ENCODE assay signal across 26 cellular contexts in the genomic region with DNA sequence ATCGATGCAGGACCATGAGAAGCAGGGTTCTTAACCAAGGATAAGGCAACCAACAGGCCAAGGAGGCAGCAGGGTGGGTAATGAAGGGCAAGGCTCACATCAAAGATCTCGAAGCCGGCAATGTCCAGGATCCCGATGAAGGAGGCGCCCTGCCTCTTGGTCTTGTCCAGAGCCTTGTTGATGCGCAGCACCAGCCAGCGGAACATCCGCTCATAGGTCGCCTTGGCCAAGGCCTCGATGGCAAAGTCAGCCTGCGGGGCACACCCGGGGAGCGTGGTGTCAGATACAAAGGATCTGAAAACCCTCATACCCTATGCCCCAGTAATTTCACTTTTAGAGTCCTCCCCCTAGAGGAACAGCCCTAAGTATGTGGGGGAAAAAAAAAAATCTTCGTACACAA.
A peak's percentile ranks its signal among the peaks of the same experiment; 100 is the strongest.
DNase-seq lines count a peak whose midpoint lies in the region; ATAC-seq, FAIRE-seq and TF ChIP-seq lines count a peak whose summit lies in the region.
"Had no signal": no experiment of that assay in that cellular context is flagged by ENCODE, and none has a peak within 500 bp of the region (broad histone marks: within the 10 kb centered on the region; RNA-seq: fewer than 3 reads in every experiment).

No MANE protein-coding gene starts in this region.

- H4K8ac ChIP-seq in trophoblast cell (ENCODE audit: low read depth, low read length) = no peak overlapping the region

- no peak overlapping the region for H3K14ac ChIP-seq in trophoblast cell (ENCODE audit: low read length)

- peaks cover 6% of the 10 kb centered on the region for H3K4me1 Mint-ChIP-seq in activated CD4-positive, alpha-beta T cell treated with anti-CD3 and anti-CD28 coated beads, Interleukin-2, amount 10 ng/mL, durations not matched to agents 24 days and 14 days
- H3K4me1 Mint-ChIP-seq: central memory CD8-positive, alpha-beta T cell had no signal

- POLR2A ChIA-PET in K562 (lab: Yijun Ruan, JAX) = interaction anchor here (1.5 kb wide), 1 partner anchor 10 kb away, joined by 3 read pairs; no protein-coding TSS in a partner anchor

- H3K4me1 ChIP-seq in K562 (replicated peaks in 1 of 2; ENCODE audit: control insufficient read depth in 2 of 2, insufficient read depth in 2 of 2, low read length in 2 of 2) (no peaks in the 10 kb centered on the region), trophoblast cell (ENCODE audit: control insufficient read depth in 1 of 2, insufficient read depth in 2 of 2, low read length in 2 of 2) (no peaks in the 10 kb centered on the region), osteoblast (ENCODE audit: insufficient read depth, low read length) (no peaks in the 10 kb centered on the region)
- H3K4me1 ChIP-seq: Peyer's patch had no signal

- H3K4me2 ChIP-seq in K562 (ENCODE audit: insufficient read depth, low read length) = no peak overlapping the region
- no peak overlapping the region for H3K4me2 ChIP-seq in trophoblast cell (ENCODE audit: low read length)
- no peak overlapping the region for H3K4me2 ChIP-seq in osteoblast (ENCODE audit: insufficient read depth, low read length)
- H3K4me2 ChIP-seq: SK-N-SH had no signal

- no peak overlapping the region for H2AFZ ChIP-seq in K562 (ENCODE audit: low read depth, low read length)
- no peak overlapping the region for H2AFZ ChIP-seq in trophoblast cell (ENCODE audit: insufficient read depth, low read length, poor library complexity)
- no peak overlapping the region for H2AFZ ChIP-seq in osteoblast (ENCODE audit: low read length)

- no peaks in the 10 kb centered on the region for H3K27me3 Mint-ChIP-seq in activated CD4-positive, alpha-beta T cell treated with anti-CD3 and anti-CD28 coated beads, Interleukin-2, amount 10 ng/mL, durations not matched to agents 24 days and 14 days
- H3K27me3 Mint-ChIP-seq: central memory CD8-positive, alpha-beta T cell; memory B cell had no signal

- peak; percentile 34; the same call in 1 of the 2 replicates for TF ChIP-seq POLR2A in GM12892 (IDR thresholded peaks at IDR 0.05; ENCODE audit: low read depth, low read length)
- no peak for TF ChIP-seq POLR2A in K562 (conservative IDR thresholded peaks at IDR 0.05)

- H3K27ac Mint-ChIP-seq in activated CD4-positive, alpha-beta T cell treated with anti-CD3 and anti-CD28 coated beads, Interleukin-2, amount 10 ng/mL, durations not matched to agents 24 days and 14 days = peak overlapping the region; percentile 45
- H3K27ac Mint-ChIP-seq: activated T-helper 2 cell treated with anti-CD3 and anti-CD28 coated beads, Interferon-gamma antibody, Interleukin-2, Interleukin-4, amounts not matched to agents 10 μg/mL and 5 μg/mL and 100 μg/mL, durations not matched to agents 14 hours and 24 hours and 36 hours had no signal

- H3K9me1 ChIP-seq in K562 (ENCODE audit: control insufficient read depth, insufficient read depth, low read length) = no peaks in the 10 kb centered on the region

- no peak overlapping the region for H2BK120ac ChIP-seq in trophoblast cell (ENCODE audit: insufficient read depth, low read length, poor library complexity)

- intact Hi-C loops in activated CD4-positive, alpha-beta T cell treated with anti-CD3 and anti-CD28 coated beads, Interleukin-2, amount 10 ng/mL, durations not matched to agents 24 days and 14 days (cut with micrococcal nuclease) = no loop called here
- intact Hi-C loops in K562 (cut with micrococcal nuclease) = no loop called here

- CTCF ChIA-PET in K562 (lab: Yijun Ruan, JAX; ENCODE audit: low intra/inter-chr PET ratio) = no interaction called here

- H3K79me2 ChIP-seq in K562 (ENCODE audit: control insufficient read depth, insufficient read depth, low read length) (no peaks in the 10 kb centered on the region), trophoblast cell (ENCODE audit: control insufficient read depth, insufficient read depth, low read length, poor library complexity) (no peaks in the 10 kb centered on the region), osteoblast (ENCODE audit: insufficient read depth, low read length) (peaks cover 83% of the 10 kb centered on the region)

- no peak for TF ChIP-seq EP300 in K562 (IDR thresholded peaks at IDR 0.05; ENCODE audit: low read length)

- WGBS in K562 (ENCODE audit: insufficient coverage, low coverage, missing lambda C conversion rate) = 95% methylated on average over 11 of the region's 14 CpGs
- WGBS in trophoblast cell (ENCODE audit: extremely low coverage, insufficient coverage, insufficient read length) = no CpG with 5 or more reads among the region's 14 CpGs

- TF ChIP-seq RAD21 in K562 (CRISPR knock-in tag; conservative IDR thresholded peaks at IDR 0.05 in 1 of 2, IDR thresholded peaks at IDR 0.05 in 1 of 2) = no peak

- no peak overlapping the region for H3K4me3 ChIP-seq in K562
- H3K4me3 ChIP-seq in trophoblast cell (ENCODE audit: low read depth, low read length) = no peak overlapping the region
- no peak overlapping the region for H3K4me3 ChIP-seq in osteoblast (ENCODE audit: insufficient read depth, low read length)
- H3K4me3 ChIP-seq: Peyer's patch, stomach, upper lobe of left lung had no signal

- H3K36me3 Mint-ChIP-seq in activated CD4-positive, alpha-beta T cell treated with anti-CD3 and anti-CD28 coated beads, Interleukin-2, amount 10 ng/mL, durations not matched to agents 24 days and 14 days (ENCODE audit: low read depth) = peaks cover 70% of the 10 kb centered on the region

- H4K20me1 ChIP-seq in K562 (replicated peaks; ENCODE audit: control insufficient read depth, insufficient read depth, low read length) (no peaks in the 10 kb centered on the region), osteoblast (ENCODE audit: insufficient read depth, low read length) (peaks cover 48% of the 10 kb centered on the region)

- ATAC-seq in K562 = no peak
- no peak for ATAC-seq in GM19351 (IDR thresholded peaks at IDR 0.05; ENCODE audit: unreplicated experiment)
- ATAC-seq in HG02884 (IDR thresholded peaks at IDR 0.05; ENCODE audit: unreplicated experiment) = no peak
- ATAC-seq: HCT116, natural killer cell had no signal

- H3K4me3 Mint-ChIP-seq in activated CD4-positive, alpha-beta T cell treated with anti-CD3 and anti-CD28 coated beads, Interleukin-2, amount 10 ng/mL, durations not matched to agents 24 days and 14 days = no peak overlapping the region
- H3K4me3 Mint-ChIP-seq: central memory CD8-positive, alpha-beta T cell; memory B cell; natural killer cell had no signal

- H3K4ac ChIP-seq in trophoblast cell (ENCODE audit: low read depth, low read length) = no peak overlapping the region

- no peaks in the 10 kb centered on the region for H3K9me3 Mint-ChIP-seq in activated CD4-positive, alpha-beta T cell treated with anti-CD3 and anti-CD28 coated beads, Interleukin-2, amount 10 ng/mL, durations not matched to agents 24 days and 14 days
- H3K9me3 Mint-ChIP-seq: activated T-helper 2 cell treated with anti-CD3 and anti-CD28 coated beads, Interferon-gamma antibody, Interleukin-2, Interleukin-4, amounts not matched to agents 10 μg/mL and 5 μg/mL and 100 μg/mL, durations not matched to agents 14 hours and 24 hours and 36 hours; central memory CD8-positive, alpha-beta T cell; memory B cell; natural killer cell had no signal

- no peak for TF ChIP-seq CTCF in K562 (IDR thresholded peaks at IDR 0.05 in 2 of 3, conservative IDR thresholded peaks at IDR 0.05 in 1 of 3; ENCODE audit: insufficient read depth in 2 of 3, low read depth in 1 of 3, low read length in 3 of 3)
- no peak for TF ChIP-seq CTCF in osteoblast (IDR thresholded peaks at IDR 0.05; ENCODE audit: extremely low read depth, low read depth, low read length)

- peak overlapping the region; percentile 50 for H3K18ac ChIP-seq in trophoblast cell (ENCODE audit: low read length)

- FAIRE-seq in GM12892 (lab: Jason Lieb, UNC) (no peak), K562 (lab: Jason Lieb, UNC) (no peak)
- FAIRE-seq: GM18507, HTR-8/SVneo had no signal

- no peak for DNase-seq in activated CD4-positive, alpha-beta T cell treated with anti-CD3 and anti-CD28 coated beads, Interleukin-2, amount 10 ng/mL, durations not matched to agents 24 days and 14 days
- no peak for DNase-seq in activated CD4-positive, alpha-beta T cell treated with anti-CD3 and anti-CD28 coated beads, Interleukin-2, amount 50 U/mL, for 48 hours
- DNase-seq in GM12892 (ENCODE audit: insufficient read length) (no peak), K562 (ENCODE audit: extremely low read depth in 1 of 4, low spot score in 3 of 4) (no peak), trophoblast cell (no peak), osteoblast (ENCODE audit: insufficient read length, low spot score, missing footprints) (no peak)
- DNase-seq: 8988T; aorta; Calu3; natural killer cell; NCI-H1417; NCI-H2107; NCI-H510A; NK-92 treated with Interleukin-12 subunit alpha and Interleukin-12 subunit beta, amount 100 ng/mL, for 24 hours; Peyer's patch; SK-N-SH; stomach; upper lobe of left lung had no signal

- H2BK12ac ChIP-seq in trophoblast cell (ENCODE audit: low read length) = no peak overlapping the region

- peaks cover 73% of the 10 kb centered on the region for H3K36me3 ChIP-seq in K562 (ENCODE audit: control insufficient read depth, insufficient read depth, low read length)
- peaks cover 80 to 87% of the 10 kb centered on the region in 2 experiments for H3K36me3 ChIP-seq in trophoblast cell (ENCODE audit: control insufficient read depth in 1 of 2, insufficient read depth in 2 of 2, low read length in 2 of 2)
- H3K36me3 ChIP-seq in osteoblast (ENCODE audit: insufficient read depth, low read length) = peaks cover 95% of the 10 kb centered on the region

- no peak overlapping the region for H2BK5ac ChIP-seq in trophoblast cell (ENCODE audit: low read depth, low read length, poor library complexity)

- no peaks in the 10 kb centered on the region for H3K79me1 ChIP-seq in trophoblast cell (ENCODE audit: low read length)

- H3K9ac ChIP-seq in K562 (ENCODE audit: insufficient read depth in 1 of 2, low read depth in 2 of 2, low read length in 2 of 2) (no peak overlapping the region), trophoblast cell (ENCODE audit: low read length) (no peak overlapping the region)
- H3K9ac ChIP-seq: SK-N-SH had no signal

- H2AK5ac ChIP-seq in trophoblast cell (ENCODE audit: low read length) = no peak overlapping the region

- in situ Hi-C loops in K562 (cut with MboI) = no loop called here

- TSS peak; percentile 11 for BruUV-seq in K562 (replicated peaks; lab: Mats Ljungman, UMichigan)

- H3K27ac ChIP-seq in K562 (ENCODE audit: extremely low read depth, low read depth, low read length) (no peak overlapping the region), trophoblast cell (ENCODE audit: low read depth, low read length) (no peak overlapping the region), osteoblast (ENCODE audit: low read depth, low read length) (no peak overlapping the region)
- H3K27ac ChIP-seq: Peyer's patch had no signal

- H4K91ac ChIP-seq in trophoblast cell (ENCODE audit: low read depth, low read length) = no peak overlapping the region

- no peaks in the 10 kb centered on the region for H3K9me3 ChIP-seq in K562 (replicated peaks; ENCODE audit: control insufficient read depth, insufficient read depth, low read depth, low read length)
- peaks cover 3% of the 10 kb centered on the region for H3K9me3 ChIP-seq in trophoblast cell (ENCODE audit: insufficient read depth, low read depth, low read length)
- no peaks in the 10 kb centered on the region for H3K9me3 ChIP-seq in osteoblast (ENCODE audit: low read depth, low read length)
- H3K9me3 ChIP-seq: Peyer's patch, SK-N-SH, stomach, upper lobe of left lung had no signal

- no peak overlapping the region for H4K12ac ChIP-seq in trophoblast cell (ENCODE audit: low read depth, low read length)

- H3K27me3 ChIP-seq in K562 (ENCODE audit: control insufficient read depth in 2 of 2, insufficient read depth in 2 of 2, low read length in 2 of 2) (no peaks in the 10 kb centered on the region), trophoblast cell (ENCODE audit: insufficient read depth, low read length) (no peaks in the 10 kb centered on the region), osteoblast (ENCODE audit: insufficient read depth, low read length) (no peaks in the 10 kb centered on the region)
- H3K27me3 ChIP-seq: Peyer's patch, stomach, upper lobe of left lung had no signal

- no peak overlapping the region for H3K23ac ChIP-seq in trophoblast cell (ENCODE audit: low read length)
